In the genomic region with DNA sequence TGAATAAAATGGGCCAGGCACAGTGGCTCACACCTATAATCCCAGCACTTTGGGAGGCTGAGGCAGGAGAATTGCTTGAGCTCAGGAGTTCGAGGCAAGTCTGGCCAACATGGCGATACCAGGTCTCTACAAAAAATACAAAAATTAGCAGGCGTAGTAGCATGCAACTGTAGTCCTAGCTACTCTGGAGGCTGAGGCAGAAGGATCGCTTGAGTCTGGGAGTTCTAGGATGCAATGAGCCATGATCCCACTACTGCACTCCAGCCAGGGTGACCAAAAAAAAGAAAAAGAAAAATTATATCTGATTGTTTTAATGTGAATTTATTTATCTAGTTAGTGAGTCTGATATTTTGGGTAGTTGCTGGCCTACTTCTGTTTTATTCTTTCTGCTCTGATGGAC, we compare ENCODE assay signal across 11 cellular contexts. TPM values are rescaled to one million over a fixed set of nuclear protein-coding genes. Genes with fewer than 3 reads are reported as not detected.
DNase-seq lines count a peak whose midpoint lies in the region; ATAC-seq and TF ChIP-seq lines count a peak whose summit lies in the region.
"Had no signal": no experiment of that assay in that cellular context is flagged by ENCODE, and none has a peak within 500 bp of the region (broad histone marks: within the 10 kb centered on the region; RNA-seq: fewer than 3 reads in every experiment).

No MANE protein-coding gene starts in this region.

- no peaks in the 10 kb centered on the region for H3K9me3 Mint-ChIP-seq in MCF 10A (ENCODE audit: unreplicated experiment)
- H3K9me3 Mint-ChIP-seq: CD4-positive, alpha-beta T cell had no signal

- H3K9me3 ChIP-seq in breast epithelium: no peaks in the 10 kb centered on the region
- H3K9me3 ChIP-seq in PC-9 (ENCODE audit: insufficient read depth, low read depth): no peaks in the 10 kb centered on the region
- H3K9me3 ChIP-seq in upper lobe of right lung: no peaks in the 10 kb centered on the region

- no peaks in the 10 kb centered on the region for H3K79me2 ChIP-seq in PC-9 (ENCODE audit: low read depth)

- no peak overlapping the region for H3K27ac Mint-ChIP-seq in MCF 10A (ENCODE audit: low read depth, unreplicated experiment)
- H3K27ac Mint-ChIP-seq: CD4-positive, alpha-beta T cell had no signal

- DNase-seq in MCF 10A (ENCODE audit: unreplicated experiment): no peak
- DNase-seq in breast epithelium (ENCODE audit: low spot score in 2 of 2): no peak
- DNase-seq in PC-9: no peak
- peak; percentile 33 for DNase-seq in islet precursor cell
- DNase-seq in upper lobe of right lung: peak; percentile 3
- no peak for DNase-seq in NCI-H146 treated with DMSO at 0.1 percent for 48 hours (lab: John Stamatoyannopoulos, UW; ENCODE audit: unreplicated experiment)
- DNase-seq in SW480 (ENCODE audit: low spot score): no peak

- BruUV-seq in MCF 10A (replicated peaks; lab: Mats Ljungman, UMichigan) (no TSS peak), PC-9 (replicated peaks; lab: Mats Ljungman, UMichigan) (no TSS peak)

- H3K4me1 Mint-ChIP-seq in MCF 10A (ENCODE audit: insufficient read depth, unreplicated experiment): peaks cover 11% of the 10 kb centered on the region

- TF ChIP-seq POLR2A in breast epithelium (IDR thresholded peaks at IDR 0.05): no peak

- no peaks in the 10 kb centered on the region for H3K27me3 ChIP-seq in breast epithelium
- H3K27me3 ChIP-seq in PC-9 (ENCODE audit: insufficient read depth, low read depth): no peaks in the 10 kb centered on the region
- H3K27me3 ChIP-seq in upper lobe of right lung: no peaks in the 10 kb centered on the region

- peak overlapping the region; percentile 45 for H3K4me3 Mint-ChIP-seq in MCF 10A (ENCODE audit: unreplicated experiment)
- H3K4me3 Mint-ChIP-seq: CD4-positive, alpha-beta T cell had no signal

- peaks cover 9% of the 10 kb centered on the region; the same call in 1 of the 2 replicates for H3F3A ChIP-seq in PC-9 (ENCODE audit: insufficient read depth, low read depth)

- peaks cover 0 to 3% of the 10 kb centered on the region in 2 donors for H3K4me1 ChIP-seq in breast epithelium
- H3K4me1 ChIP-seq in PC-9 (replicated peaks; ENCODE audit: insufficient read depth): peaks cover 25% of the 10 kb centered on the region
- peaks cover 7% of the 10 kb centered on the region for H3K4me1 ChIP-seq in upper lobe of right lung

- no peaks in the 10 kb centered on the region for H3K36me3 ChIP-seq in breast epithelium
- no peaks in the 10 kb centered on the region for H3K36me3 ChIP-seq in PC-9 (ENCODE audit: low read depth)
- no peaks in the 10 kb centered on the region for H3K36me3 ChIP-seq in upper lobe of right lung

- no peaks in the 10 kb centered on the region for H3K9me2 ChIP-seq in PC-9 (ENCODE audit: insufficient read depth)

- peak overlapping the region; percentile 74; the same call in 1 of the 2 replicates for H3K4me2 ChIP-seq in PC-9

- POLR2A ChIA-PET in MCF 10A (lab: Yijun Ruan, JAX): interaction anchor here (0.7 to 2.7 kb wide), 6 partner anchors 76 to 130 kb away, joined by 3 to 9 read pairs (median 5); a partner anchor contains a TSS
- POLR2A ChIA-PET in PC-9 (lab: Charles Lee; ENCODE audit: unreplicated experiment): no interaction called here

- no peak overlapping the region for H2AFZ ChIP-seq in PC-9

- no peaks in the 10 kb centered on the region for H3K36me3 Mint-ChIP-seq in MCF 10A (ENCODE audit: insufficient read depth, unreplicated experiment)
- H3K36me3 Mint-ChIP-seq: naive thymus-derived CD4-positive, alpha-beta T cell had no signal

- CTCF ChIA-PET in MCF 10A (lab: Yijun Ruan, JAX) (interaction anchor here (0.6 to 4.0 kb wide), 48 partner anchors 15 to 862 kb away, joined by 3 to 61 read pairs (median 4); no protein-coding TSS in a partner anchor), PC-9 (lab: Charles Lee) (interaction anchor here (0.6 to 1.3 kb wide), 6 partner anchors 12 to 286 kb away, joined by 3 to 14 read pairs (median 6); no protein-coding TSS in a partner anchor)

- ATAC-seq in upper lobe of right lung (no peak), HG03139 (IDR thresholded peaks at IDR 0.05; ENCODE audit: unreplicated experiment) (no peak)

- H3K27me3 Mint-ChIP-seq in MCF 10A (ENCODE audit: insufficient read depth, unreplicated experiment): no peaks in the 10 kb centered on the region
- H3K27me3 Mint-ChIP-seq: CD4-positive, alpha-beta T cell had no signal

- TF ChIP-seq CTCF in MCF 10A (IDR thresholded peaks at IDR 0.05; ENCODE audit: unreplicated experiment) (no peak), breast epithelium (IDR thresholded peaks at IDR 0.05) (no peak), PC-9 (conservative IDR thresholded peaks at IDR 0.05) (no peak), upper lobe of right lung (IDR thresholded peaks at IDR 0.05) (no peak)

- no peak overlapping the region for H3K4me3 ChIP-seq in breast epithelium
- no peak overlapping the region for H3K4me3 ChIP-seq in PC-9
- no peak overlapping the region for H3K4me3 ChIP-seq in upper lobe of right lung

- H4K20me1 ChIP-seq in PC-9 (ENCODE audit: insufficient read depth): no peaks in the 10 kb centered on the region

- intact Hi-C loops in MCF 10A (cut with micrococcal nuclease) (loop anchor here (1.0 to 5.0 kb wide), 5 partner anchors 76 to 321 kb away; no protein-coding TSS in a partner anchor), breast epithelium (cut with DNase I; ENCODE audit: low total_unique reads) (loop anchor here (10.0 kb wide), 1 partner anchor 119 kb away; no protein-coding TSS in a partner anchor), PC-9 (cut with micrococcal nuclease; ENCODE audit: unreplicated experiment) (loop anchor here (1.0 to 5.0 kb wide), 3 partner anchors 91 to 283 kb away; no protein-coding TSS in a partner anchor), upper lobe of right lung (cut with DNase I) (loop anchor here (10.0 kb wide), 1 partner anchor 119 kb away; no protein-coding TSS in a partner anchor)

- H3K27ac ChIP-seq in breast epithelium (peak overlapping the region in 1 of 2 donors; percentile 13), PC-9 (no peak overlapping the region), upper lobe of right lung (no peak overlapping the region)

RNA-seq across cellular contexts. Expression of a gene that starts 7.0 kb away (rescaled TPM):
- total RNA-seq in MCF 10A (2022) (not detected in 2 replicates), breast epithelium (10 to 100 TPM in 1 of 3 donors, 1 to 10 TPM in 1, under 1 TPM in 1; 0.64 to 37.9 (median 7.5) TPM), PC-9 (2021) (not detected in 2 replicates), upper lobe of right lung (3.3 TPM)
- total RNA-seq: HT1080 had no signal

RNA-seq across cellular contexts. Expression of a gene that starts 32.4 kb away (rescaled TPM):
- total RNA-seq in MCF 10A (2022) (75.8 and 78.7 TPM in 2 replicates), breast epithelium (10 to 100 TPM in 2 of 3 donors, 1 to 10 TPM in 1; 9.4 to 28.8 (median 22.8) TPM), PC-9 (2021) (27.6 and 52.0 TPM in 2 replicates), upper lobe of right lung (81.3 TPM)

Comparison
In these comparisons a context has a peak if more than half of its experiments do, and no peak if none do; other contexts are left out.
1. DNase-seq: peak in islet precursor cell (single experiment) and upper lobe of right lung (single experiment); none in MCF 10A (single experiment), breast epithelium (0 of 2), PC-9 (0 of 2), NCI-H146 treated with DMSO at 0.1 percent for 48 hours (single experiment) and SW480 (single experiment).